Comparison of ENCODE assay signal across 18 cellular contexts in genomic region chr4:162535121-162535520, GRCh38.
DNase-seq lines count a peak whose midpoint lies in the region; ATAC-seq and TF ChIP-seq lines count a peak whose summit lies in the region.
"Had no signal": no experiment of that assay in that cellular context is flagged by ENCODE, and none has a peak within 500 bp of the region (broad histone marks: within the 10 kb centered on the region; RNA-seq: fewer than 3 reads in every experiment).

No MANE protein-coding gene starts in this region.

- H3K27me3 Mint-ChIP-seq in MCF 10A (ENCODE audit: insufficient read depth, unreplicated experiment) = no peaks in the 10 kb centered on the region
- peaks cover 2% of the 10 kb centered on the region for H3K27me3 Mint-ChIP-seq in mesothelial cell of epicardium (ENCODE audit: low read depth)

- POLR2A ChIA-PET in MCF 10A (lab: Yijun Ruan, JAX) = interaction anchor here (0.8 kb wide), 1 partner anchor 8 kb away, joined by 4 read pairs; no protein-coding TSS in a partner anchor

- H3K27ac Mint-ChIP-seq in MCF 10A (ENCODE audit: low read depth, unreplicated experiment) (no peak overlapping the region), mesothelial cell of epicardium (no peak overlapping the region)
- H3K27ac Mint-ChIP-seq: CD14-positive monocyte had no signal

- H3K36me3 Mint-ChIP-seq in MCF 10A (ENCODE audit: insufficient read depth, unreplicated experiment) = no peaks in the 10 kb centered on the region
- H3K36me3 Mint-ChIP-seq in mesothelial cell of epicardium = no peaks in the 10 kb centered on the region
- H3K36me3 Mint-ChIP-seq: CD14-positive monocyte had no signal

- no peak overlapping the region for H3K27ac ChIP-seq in breast epithelium
- H3K27ac ChIP-seq: GM23248 had no signal

- H3K4me3 Mint-ChIP-seq in MCF 10A (ENCODE audit: unreplicated experiment) (no peak overlapping the region), mesothelial cell of epicardium (no peak overlapping the region)
- H3K4me3 Mint-ChIP-seq: CD14-positive monocyte had no signal

- BruUV-seq in MCF 10A (replicated peaks; lab: Mats Ljungman, UMichigan) = no TSS peak

- no peak overlapping the region for H3K4me3 ChIP-seq in breast epithelium
- H3K4me3 ChIP-seq: GM23248 had no signal

- no peak for ATAC-seq in HG03025 (IDR thresholded peaks at IDR 0.05; ENCODE audit: low FRiP score, unreplicated experiment)
- ATAC-seq: HepG2, Panc1 had no signal

- no peak for TF ChIP-seq POLR2A in breast epithelium (IDR thresholded peaks at IDR 0.05)

- peak; percentile 14 for TF ChIP-seq CTCF in MCF 10A (IDR thresholded peaks at IDR 0.05; ENCODE audit: unreplicated experiment)
- no peak for TF ChIP-seq CTCF in breast epithelium (IDR thresholded peaks at IDR 0.05)
- TF ChIP-seq CTCF in mesothelial cell of epicardium (IDR thresholded peaks at IDR 0.05; ENCODE audit: unreplicated experiment) = peak; percentile 59

- CTCF ChIA-PET in MCF 10A (lab: Yijun Ruan, JAX) = no interaction called here

- no peaks in the 10 kb centered on the region for H3K4me1 ChIP-seq in breast epithelium

- H3K4me1 Mint-ChIP-seq in MCF 10A (ENCODE audit: insufficient read depth, unreplicated experiment) (no peaks in the 10 kb centered on the region), mesothelial cell of epicardium (no peaks in the 10 kb centered on the region)
- H3K4me1 Mint-ChIP-seq: CD14-positive monocyte had no signal

- H3K27me3 ChIP-seq in breast epithelium = no peaks in the 10 kb centered on the region

- intact Hi-C loops in MCF 10A (cut with micrococcal nuclease) (no loop called here), breast epithelium (cut with DNase I; ENCODE audit: low total_unique reads) (no loop called here)

- DNase-seq in MCF 10A (ENCODE audit: unreplicated experiment) (no peak), breast epithelium (ENCODE audit: low spot score in 2 of 2) (no peak), OCI-M1 (lab: John Stamatoyannopoulos, UW) (peak; percentile 24), mesothelial cell of epicardium (ENCODE audit: low spot score in 2 of 2, unreplicated experiment in 2 of 2) (no peak), HuH-7.5 (ENCODE audit: low spot score) (no peak), DMS53 treated with DMSO at 0.1 percent for 48 hours (lab: John Stamatoyannopoulos, UW; ENCODE audit: unreplicated experiment) (no peak), NCI-H1092 treated with DMSO at 0.1 percent for 48 hours (lab: John Stamatoyannopoulos, UW) (no peak)
- DNase-seq: COR-L47, GM23248, NCI-H1436, NCI-H2081, NCI-H524 treated with DMSO at 0.1 percent for 48 hours, SHP77, SW 1271 had no signal

- H3K9me3 Mint-ChIP-seq in MCF 10A (ENCODE audit: unreplicated experiment) (peaks cover 20% of the 10 kb centered on the region), mesothelial cell of epicardium (peaks cover 7% of the 10 kb centered on the region)

- H3K36me3 ChIP-seq in breast epithelium = no peaks in the 10 kb centered on the region

- H3K9me3 ChIP-seq in breast epithelium = no peaks in the 10 kb centered on the region

Comparison
In these comparisons a context has a peak if more than half of its experiments do, and no peak if none do; other contexts are left out.
1. CTCF ChIP-seq: peak in MCF 10A (single experiment) and mesothelial cell of epicardium (single experiment); none in breast epithelium (0 of 3).